Comparison of ENCODE assay signal across 10 cellular contexts in genomic region chr5:123285122-123286011, GRCh38.
A peak's percentile ranks its signal among the peaks of the same experiment; 100 is the strongest.
DNase-seq lines count a peak whose midpoint lies in the region; ATAC-seq and TF ChIP-seq lines count a peak whose summit lies in the region.
"Had no signal": no experiment of that assay in that cellular context is flagged by ENCODE, and none has a peak within 500 bp of the region (broad histone marks: within the 10 kb centered on the region; RNA-seq: fewer than 3 reads in every experiment).

No MANE protein-coding gene starts in this region.

- peak overlapping the region; percentile 74 for H3K4me3 ChIP-seq in HUES6 (ENCODE audit: low read depth, low read length)
- H3K4me3 ChIP-seq in testis, result peak overlapping the region in 1 of 2 donors; percentile 20

- peaks cover 30 to 56% of the 10 kb centered on the region in 2 donors for H3K27me3 Mint-ChIP-seq in effector memory CD8-positive, alpha-beta T cell

- H3K9me3 ChIP-seq in HUES6 (ENCODE audit: control insufficient read depth, insufficient read depth, low read depth, low read length) (no peaks in the 10 kb centered on the region), testis (no peaks in the 10 kb centered on the region)

- DNase-seq in dedifferentiated amniotic fluid mesenchymal stem cell (ENCODE audit: extremely low spot score), result peak; percentile 35
- DNase-seq in islet precursor cell, result peak; percentile 80
- DNase-seq in testis, result peak; percentile 39
- no peak for DNase-seq in NOMO-1 (lab: John Stamatoyannopoulos, UW; ENCODE audit: unreplicated experiment in 2 of 2)
- no peak for DNase-seq in effector memory CD8-positive, alpha-beta T cell
- DNase-seq in SHP77 treated with DMSO at 0.1 percent for 48 hours (lab: John Stamatoyannopoulos, UW), result no peak
- DNase-seq: activated CD4-positive, alpha-beta T cell treated with anti-CD3 and anti-CD28 coated beads for 48 hours; OCI-M1 had no signal

- no peaks in the 10 kb centered on the region for H3K9me3 Mint-ChIP-seq in effector memory CD8-positive, alpha-beta T cell
- H3K9me3 Mint-ChIP-seq: memory B cell had no signal

- no peak for TF ChIP-seq CTCF in testis (IDR thresholded peaks at IDR 0.05)

- H3K4me1 Mint-ChIP-seq in effector memory CD8-positive, alpha-beta T cell (ENCODE audit: low read depth in 2 of 2), result no peaks in the 10 kb centered on the region

- peak overlapping the region; percentile 47 for H3K9ac ChIP-seq in HUES6 (ENCODE audit: low read length)

- H3K27ac ChIP-seq in HUES6 (ENCODE audit: low read depth, low read length), result no peak overlapping the region
- H3K27ac ChIP-seq in testis, result no peak overlapping the region

- peaks cover 18% of the 10 kb centered on the region for H3K27me3 ChIP-seq in HUES6 (ENCODE audit: control insufficient read depth, insufficient read depth, low read length)
- no peaks in the 10 kb centered on the region for H3K27me3 ChIP-seq in testis

- H3K4me3 Mint-ChIP-seq in effector memory CD8-positive, alpha-beta T cell, result no peak overlapping the region
- H3K4me3 Mint-ChIP-seq: memory B cell had no signal

- no peak for ATAC-seq in effector memory CD8-positive, alpha-beta T cell (replicated peaks)

- H3K36me3 ChIP-seq in HUES6 (ENCODE audit: control insufficient read depth, insufficient read depth, low read length) (no peaks in the 10 kb centered on the region), testis (ENCODE audit: low read depth, missing control alignments) (no peaks in the 10 kb centered on the region)

- no peaks in the 10 kb centered on the region for H3K36me3 Mint-ChIP-seq in effector memory CD8-positive, alpha-beta T cell (ENCODE audit: insufficient read depth)
- H3K36me3 Mint-ChIP-seq: memory B cell had no signal

- WGBS in testis, 2 donors, result 5 to 7% methylated on average over 25 to 32 of the region's 32 CpGs

- H3K27ac Mint-ChIP-seq in effector memory CD8-positive, alpha-beta T cell, result no peak overlapping the region
- H3K27ac Mint-ChIP-seq: memory B cell had no signal

- intact Hi-C loops in testis (cut with DNase I; ENCODE audit: low total_unique reads), result no loop called here

- H3K4me1 ChIP-seq in HUES6 (ENCODE audit: control insufficient read depth, insufficient read depth, low read length) (no peaks in the 10 kb centered on the region; the same call in 1 of the 2 replicates), testis (no peaks in the 10 kb centered on the region)

- TF ChIP-seq POLR2A in testis (IDR thresholded peaks at IDR 0.05), result no peak

Comparison
In these comparisons a context has a peak if more than half of its experiments do, and no peak if none do; other contexts are left out.
1. DNase-seq: peak in dedifferentiated amniotic fluid mesenchymal stem cell (single experiment), islet precursor cell (single experiment) and testis (single experiment); none in NOMO-1 (0 of 2), effector memory CD8-positive, alpha-beta T cell (0 of 3) and SHP77 treated with DMSO at 0.1 percent for 48 hours (single experiment).